ENCODE assay signal across 1 cellular context in genomic region chr11:114447444-114447843, GRCh38.
TF ChIP-seq lines count a peak whose summit lies in the region.

No MANE protein-coding gene starts in this region.

TF ChIP-seq in WTC11, 78 proteins besides CTCF, POLR2A, EP300 and RAD21 (continued from another document):
- TF ChIP-seq E2F5 (CRISPR knock-in tag; IDR thresholded peaks at IDR 0.05) (no peak), E2F1 (CRISPR knock-in tag; IDR thresholded peaks at IDR 0.05) (no peak), HMGXB4 (CRISPR knock-in tag; IDR thresholded peaks at IDR 0.05) (no peak), ZNF396 (CRISPR knock-in tag; IDR thresholded peaks at IDR 0.05; ENCODE audit: borderline replicate concordance) (no peak), E2F4 (CRISPR knock-in tag; IDR thresholded peaks at IDR 0.05; ENCODE audit: borderline replicate concordance, low read depth) (no peak), ZNF317 (CRISPR knock-in tag; IDR thresholded peaks at IDR 0.05; ENCODE audit: borderline replicate concordance, low read depth) (no peak), IRF1 (CRISPR knock-in tag; IDR thresholded peaks at IDR 0.05) (no peak), ZMAT4 (CRISPR knock-in tag; IDR thresholded peaks at IDR 0.05) (no peak), MLX (CRISPR knock-in tag; IDR thresholded peaks at IDR 0.05) (no peak), KAT7 (CRISPR knock-in tag; IDR thresholded peaks at IDR 0.05; ENCODE audit: borderline replicate concordance) (no peak)
